ENCODE assay signal across 36 cellular contexts in the genomic region with DNA sequence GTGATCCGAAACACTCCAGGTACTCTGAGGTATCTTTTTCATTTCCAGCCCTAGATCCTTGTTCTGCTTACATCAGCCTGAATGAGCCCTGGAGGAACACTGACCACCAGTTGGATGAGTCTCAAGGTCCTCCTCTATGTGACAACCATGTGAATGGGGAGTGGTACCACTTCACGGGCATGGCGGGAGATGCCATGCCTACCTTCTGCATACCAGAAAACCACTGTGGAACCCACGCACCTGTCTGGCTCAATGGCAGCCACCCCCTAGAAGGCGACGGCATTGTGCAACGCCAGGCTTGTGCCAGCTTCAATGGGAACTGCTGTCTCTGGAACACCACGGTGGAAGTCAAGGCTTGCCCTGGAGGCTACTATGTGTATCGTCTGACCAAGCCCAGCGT. TPM values are rescaled to one million over a fixed set of nuclear protein-coding genes. Genes with fewer than 3 reads are reported as not detected.
"Had no signal": no experiment of that assay in that cellular context is flagged by ENCODE, and none has a peak within 500 bp of the region (broad histone marks: within the 10 kb centered on the region; RNA-seq: fewer than 3 reads in every experiment).

No MANE protein-coding gene starts in this region.

- H2AFZ ChIP-seq: neural progenitor cell, parathyroid adenoma had no signal

- DNase-seq: naive thymus-derived CD4-positive, alpha-beta T cell; natural killer cell; nucleus accumbens; ovary; posterior cingulate gyrus; psoas muscle; right cardiac atrium; spleen; stimulated activated CD4-positive, alpha-beta T cell treated with anti-CD3 and anti-CD28 coated beads, Interleukin-12 subunit alpha, Interleukin-12 subunit beta, amount 100 ng/mL, for 4 hours; stimulated activated CD4-positive, alpha-beta T cell treated with anti-CD3 and anti-CD28 coated beads, Interleukin-1b, Interleukin-23, amount 100 ng/mL, for 48 hours; stimulated activated CD4-positive, alpha-beta T cell treated with anti-CD3 and anti-CD28 coated beads, Interleukin-4, amount 100 ng/mL, for 1 hour; stimulated activated CD4-positive, alpha-beta T cell treated with anti-CD3 and anti-CD28 coated beads, Interleukin-4, amount 100 ng/mL, for 4 hours; stimulated activated CD8-positive, alpha-beta memory T cell treated with anti-CD3 and anti-CD28 coated beads, Interleukin-4, amount 100 ng/mL, for 48 hours; stimulated activated naive CD4-positive, alpha-beta T cell; stimulated activated naive CD8-positive, alpha-beta T cell treated with anti-CD3 and anti-CD28 coated beads, Interleukin-15, amount 100 ng/mL, for 72 hours; stimulated activated naive CD8-positive, alpha-beta T cell treated with anti-CD3 and anti-CD28 coated beads, Interleukin-15, Interleukin-2, amounts not matched to agents 100 U/mL and 50 U/mL, for 24 hours; substantia nigra; testis; tibial artery; transverse colon; upper lobe of right lung; uterus had no signal

- H3K4me3 Mint-ChIP-seq: naive thymus-derived CD4-positive, alpha-beta T cell; natural killer cell; nephron; neural progenitor cell; stimulated activated memory B cell treated with anti-CD40 and anti-IgM and Interleukin-4, amounts not matched to agents 10 μg/mL and 1 μg/mL and 100 μg/mL, for 72 hours; stimulated activated naive CD8-positive, alpha-beta T cell treated with anti-CD3 and anti-CD28 coated beads, Interleukin-15, amount 100 ng/mL, for 72 hours; type B pancreatic cell had no signal

- ATAC-seq: naive thymus-derived CD4-positive, alpha-beta T cell; natural killer cell; psoas muscle; right cardiac atrium; sciatic nerve; stimulated activated memory B cell treated with anti-CD40 and anti-IgM and Interleukin-4, amounts not matched to agents 10 μg/mL and 1 μg/mL and 100 μg/mL, for 72 hours; stimulated activated naive CD8-positive, alpha-beta T cell treated with anti-CD3 and anti-CD28 coated beads, Interleukin-15, amount 100 ng/mL, for 72 hours; stimulated activated naive CD8-positive, alpha-beta T cell treated with anti-CD3 and anti-CD28 coated beads, Interleukin-15, Interleukin-2, amounts not matched to agents 100 U/mL and 50 U/mL, for 24 hours; upper lobe of right lung had no signal

- H3K9me3 ChIP-seq: neutrophil, ovary, psoas muscle, spleen, suprapubic skin, testis, tibial artery, transverse colon, upper lobe of right lung, uterus had no signal

- H3K9ac ChIP-seq: neural progenitor cell, parathyroid adenoma had no signal

- H3K4me2 ChIP-seq: neural progenitor cell, smooth muscle cell had no signal

- H3K79me2 ChIP-seq: parathyroid adenoma had no signal

- H3K9me3 Mint-ChIP-seq: naive thymus-derived CD4-positive, alpha-beta T cell; natural killer cell; nephron; neural progenitor cell; stimulated activated memory B cell treated with anti-CD40 and anti-IgM and Interleukin-4, amounts not matched to agents 10 μg/mL and 1 μg/mL and 100 μg/mL, for 72 hours; stimulated activated naive CD8-positive, alpha-beta T cell treated with anti-CD3 and anti-CD28 coated beads, Interleukin-15, amount 100 ng/mL, for 72 hours; type B pancreatic cell had no signal

- H3K4me3 ChIP-seq: neural progenitor cell, ovary, psoas muscle, skin epidermis, smooth muscle cell, spleen, suprapubic skin, testis, tibial artery, transverse colon, upper lobe of right lung, uterus had no signal

- H3K27ac Mint-ChIP-seq: naive thymus-derived CD4-positive, alpha-beta T cell; natural killer cell; nephron; neural progenitor cell; progenitor cell of endocrine pancreas; stimulated activated memory B cell treated with anti-CD40 and anti-IgM and Interleukin-4, amounts not matched to agents 10 μg/mL and 1 μg/mL and 100 μg/mL, for 72 hours; stimulated activated naive CD8-positive, alpha-beta T cell treated with anti-CD3 and anti-CD28 coated beads, Interleukin-15, amount 100 ng/mL, for 72 hours; type B pancreatic cell had no signal

- H3K27me3 Mint-ChIP-seq: type B pancreatic cell had no signal

- H3K27ac ChIP-seq: neural progenitor cell, neutrophil, ovary, parathyroid adenoma, psoas muscle, skin epidermis, spleen, suprapubic skin, testis, tibial artery, transverse colon, upper lobe of right lung, uterus had no signal

- H3K27me3 ChIP-seq: neural progenitor cell, ovary, suprapubic skin, testis, tibial artery, transverse colon, upper lobe of right lung, uterus had no signal

- H3K4me1 Mint-ChIP-seq: naive thymus-derived CD4-positive, alpha-beta T cell; natural killer cell; nephron; neural progenitor cell; stimulated activated memory B cell treated with anti-CD40 and anti-IgM and Interleukin-4, amounts not matched to agents 10 μg/mL and 1 μg/mL and 100 μg/mL, for 72 hours; stimulated activated naive CD8-positive, alpha-beta T cell treated with anti-CD3 and anti-CD28 coated beads, Interleukin-15, amount 100 ng/mL, for 72 hours had no signal

- H3K36me3 Mint-ChIP-seq: naive thymus-derived CD4-positive, alpha-beta T cell; natural killer cell; neural progenitor cell; stimulated activated memory B cell treated with anti-CD40 and anti-IgM and Interleukin-4, amounts not matched to agents 10 μg/mL and 1 μg/mL and 100 μg/mL, for 72 hours; type B pancreatic cell had no signal

- H3K36me3 ChIP-seq: neural progenitor cell, neutrophil, ovary, spleen, suprapubic skin, tibial artery, transverse colon, upper lobe of right lung, uterus had no signal

- H3K4me1 ChIP-seq: neural progenitor cell, parathyroid adenoma, psoas muscle, spleen, suprapubic skin, testis, tibial artery, upper lobe of right lung, uterus had no signal

RNA-seq across cellular contexts. Expression of gene OIT3, which starts 5.1 kb away (rescaled TPM):
- total RNA-seq: natural killer cell, omental fat pad, psoas muscle, sciatic nerve, smooth muscle cell, suprapubic skin, upper lobe of right lung had no signal
- polyA plus RNA-seq: naive thymus-derived CD4-positive, alpha-beta T cell; neural cell had no signal

RNA-seq across cellular contexts. Expression of gene PLA2G12B, which starts 56.0 kb away (rescaled TPM):
- total RNA-seq: naive thymus-derived CD4-positive, alpha-beta T cell; natural killer cell; omental fat pad; ovary; sciatic nerve; smooth muscle cell; spleen; suprapubic skin; testis; urinary bladder; uterus had no signal
- polyA plus RNA-seq: naive thymus-derived CD4-positive, alpha-beta T cell; neural cell; ovary; smooth muscle cell; urinary bladder had no signal
